14 cellular contexts compared by ENCODE assay signal in the genomic region with DNA sequence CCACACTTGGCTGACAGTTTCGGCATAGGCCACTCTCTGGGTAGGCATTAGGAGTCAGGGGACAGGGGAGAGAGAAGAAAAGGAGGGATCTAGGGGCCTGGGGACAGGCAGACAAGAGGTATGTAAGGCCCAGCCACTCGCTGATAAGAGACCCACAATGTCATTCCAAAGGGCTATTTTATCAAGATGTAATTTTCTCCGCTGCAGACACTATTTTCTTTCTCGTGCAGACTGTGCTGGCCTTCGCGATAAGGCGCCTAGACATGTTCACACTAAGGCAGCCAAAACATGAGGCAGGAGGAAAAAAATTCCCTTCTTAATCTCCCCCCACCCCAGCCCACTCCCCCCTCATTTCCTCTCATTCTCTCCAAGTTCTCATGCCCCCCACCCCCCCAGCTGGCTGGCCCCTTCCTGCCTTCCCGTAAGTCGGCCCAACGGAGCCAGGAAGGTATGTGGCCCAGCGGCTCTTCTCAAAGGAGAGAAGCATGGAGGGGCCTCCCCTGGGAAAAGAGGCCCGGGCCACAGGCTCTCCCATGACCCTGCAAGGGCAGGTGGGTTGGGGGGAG. TPM values are rescaled to one million over a fixed set of nuclear protein-coding genes. Genes with fewer than 3 reads are reported as not detected.
DNase-seq lines count a peak whose midpoint lies in the region; ATAC-seq and TF ChIP-seq lines count a peak whose summit lies in the region.
"Had no signal": no experiment of that assay in that cellular context is flagged by ENCODE, and none has a peak within 500 bp of the region (broad histone marks: within the 10 kb centered on the region; RNA-seq: fewer than 3 reads in every experiment).

No MANE protein-coding gene starts in this region.

- H3K36me3 Mint-ChIP-seq in neural crest cell (ENCODE audit: low read depth), result no peaks in the 10 kb centered on the region

- no peaks in the 10 kb centered on the region for H3K9me3 ChIP-seq in aorta (ENCODE audit: control insufficient read depth, low read length)
- H3K9me3 ChIP-seq: sigmoid colon had no signal

- peaks cover 0 to 6% of the 10 kb centered on the region in 2 donors for H3K4me1 ChIP-seq in aorta (ENCODE audit: control insufficient read depth in 1 of 2, insufficient read depth in 2 of 2, low read length in 2 of 2)

- TF ChIP-seq CTCF in neural crest cell (conservative IDR thresholded peaks at IDR 0.05), result no peak

- peak overlapping the region; percentile 81 to 98 for H3K27ac ChIP-seq in aorta (ENCODE audit: low read depth in 1 of 2, low read length in 2 of 2)
- H3K27ac ChIP-seq: 22Rv1 had no signal

- H3K4me1 Mint-ChIP-seq in neural crest cell, result peaks cover 22% of the 10 kb centered on the region

- no peak overlapping the region for H3K4me3 Mint-ChIP-seq in neural crest cell

- no peaks in the 10 kb centered on the region for H3K27me3 ChIP-seq in aorta (ENCODE audit: control insufficient read depth in 1 of 2, insufficient read depth in 2 of 2, low read length in 1 of 2)
- H3K27me3 ChIP-seq: sigmoid colon had no signal

- no peaks in the 10 kb centered on the region for H3K27me3 Mint-ChIP-seq in neural crest cell (ENCODE audit: low read depth)

- no peaks in the 10 kb centered on the region for H3K9me3 Mint-ChIP-seq in neural crest cell

- intact Hi-C loops in Right ventricle myocardium inferior (cut with DNase I) (loop anchor here (2.0 kb wide), 1 partner anchor 27 kb away; no protein-coding TSS in a partner anchor), cardiac septum (cut with DNase I) (no loop called here), left cardiac atrium (cut with DNase I) (no loop called here), aorta (cut with DNase I) (loop anchor here in 1 of 2 donors (2.0 kb wide), 2 partner anchors 23 to 47 kb away; no protein-coding TSS in a partner anchor)

- peak; percentile 58 for DNase-seq in Right ventricle myocardium inferior (ENCODE audit: missing footprints)
- no peak for DNase-seq in cardiac septum (ENCODE audit: low spot score)
- DNase-seq in left cardiac atrium, result peak; percentile 77
- DNase-seq in neural crest cell (ENCODE audit: low read depth, low spot score), result no peak
- peak; percentile 79 to 80 for DNase-seq in aorta
- no peak for DNase-seq in HuH-7 (ENCODE audit: low spot score)
- DNase-seq in SIG-M5 treated with dmso at 0.1 percent for 504 hours (lab: John Stamatoyannopoulos, UW; ENCODE audit: unreplicated experiment), result no peak
- DNase-seq in stimulated activated CD4-positive, alpha-beta T cell treated with anti-CD3 and anti-CD28 coated beads, Interleukin-1b, Interleukin-23, amount 100 ng/mL, for 48 hours, result no peak
- DNase-seq: activated CD4-positive, alpha-beta T cell treated with anti-CD3 and anti-CD28 coated beads, Interleukin-2, amount 50 U/mL, for 4 hours; HCEC 1CT; NCI-H1694; NCI-H526; sigmoid colon had no signal

- no peak overlapping the region for H3K4me3 ChIP-seq in aorta (ENCODE audit: low read length in 2 of 2)
- H3K4me3 ChIP-seq: sigmoid colon had no signal

- no peak for ATAC-seq in Right ventricle myocardium inferior
- peak; percentile 20 to 23 for ATAC-seq in left cardiac atrium
- peak; percentile 17 for ATAC-seq in aorta (ENCODE audit: low FRiP score)

- peak overlapping the region; percentile 94 for H3K27ac Mint-ChIP-seq in neural crest cell (ENCODE audit: unreplicated experiment)

- 5 to 6% methylated on average over 12 of the region's 12 CpGs for WGBS in aorta, 2 donors

- H3K36me3 ChIP-seq in aorta (ENCODE audit: control insufficient read depth in 1 of 2, insufficient read depth in 2 of 2, low read length in 1 of 2), result no peaks in the 10 kb centered on the region
- H3K36me3 ChIP-seq: sigmoid colon had no signal

RNA-seq across cellular contexts. Expression of gene SYNPO, which starts 44.9 kb away (rescaled TPM):
- total RNA-seq in Right ventricle myocardium inferior (587 TPM), cardiac septum (829 TPM), left cardiac atrium (100 to 1,000 TPM; 503 to 769 TPM), neural crest cell (1.5 TPM in 2 replicates), aorta (100 to 1,000 TPM; 327 to 478 TPM)
- 100 to 1,000 TPM; 228 to 486 TPM for polyA plus RNA-seq in aorta

Comparison
In these comparisons a context has a peak if more than half of its experiments do, and no peak if none do; other contexts are left out.
1. DNase-seq: peak in Right ventricle myocardium inferior (single experiment), left cardiac atrium (single experiment) and aorta (2 of 2); none in cardiac septum (single experiment), neural crest cell (single experiment), HuH-7 (single experiment), SIG-M5 treated with dmso at 0.1 percent for 504 hours (single experiment) and stimulated activated CD4-positive, alpha-beta T cell treated with anti-CD3 and anti-CD28 coated beads, Interleukin-1b, Interleukin-23, amount 100 ng/mL, for 48 hours (single experiment).
2. RNA of gene SYNPO, which starts 44.9 kb away (total RNA-seq): 829 TPM in cardiac septum (single experiment), 503 to 769 TPM in left cardiac atrium, 587 TPM in Right ventricle myocardium inferior (single experiment) and 327 to 478 TPM in aorta; 1.5 TPM in neural crest cell; every median in the first group is over 100 times any median in the second.